In genomic region chr6:36340341-36340670, GRCh38 we compare ENCODE assay signal across 15 cellular contexts. TPM values are rescaled to one million over a fixed set of nuclear protein-coding genes. Genes with fewer than 3 reads are reported as not detected.
DNase-seq lines count a peak whose midpoint lies in the region; ATAC-seq, FAIRE-seq and TF ChIP-seq lines count a peak whose summit lies in the region.
"Had no signal": no experiment of that assay in that cellular context is flagged by ENCODE, and none has a peak within 500 bp of the region (broad histone marks: within the 10 kb centered on the region; RNA-seq: fewer than 3 reads in every experiment).

No MANE protein-coding gene starts in this region.

- TF ChIP-seq CTCF in SK-N-SH (IDR thresholded peaks at IDR 0.05) (no peak), astrocyte (IDR thresholded peaks at IDR 0.05; ENCODE audit: insufficient read depth, low read depth, low read length) (no peak), keratinocyte (optimal IDR thresholded peaks at IDR 0.05 in 1 of 3, IDR thresholded peaks at IDR 0.05 in 1 of 3, conservative IDR thresholded peaks at IDR 0.05 in 1 of 3; ENCODE audit: extremely low read depth in 1 of 3, insufficient read depth in 2 of 3, low read length in 3 of 3) (no peak), tibial artery (IDR thresholded peaks at IDR 0.05) (no peak), GM13977 (IDR thresholded peaks at IDR 0.05; ENCODE audit: extremely low read depth, insufficient read depth, missing control alignments) (no peak)

- H3K27ac Mint-ChIP-seq in astrocyte (ENCODE audit: unreplicated experiment), result no peak overlapping the region
- H3K27ac Mint-ChIP-seq in naive thymus-derived CD8-positive, alpha-beta T cell, result no peak overlapping the region
- H3K27ac Mint-ChIP-seq: activated naive CD4-positive, alpha-beta T cell treated with anti-CD3 and anti-CD28 coated beads, Interleukin-2, amount 50 U/mL, for 24 hours had no signal

- DNase-seq in SK-N-SH (no peak), astrocyte (ENCODE audit: low read depth) (peak; percentile 53), keratinocyte (ENCODE audit: low read depth, low spot score) (no peak), tibial artery (peak in 1 of 2 donors; percentile 57), GM13977 (ENCODE audit: low spot score) (no peak), mesenteric fat pad (ENCODE audit: low spot score) (no peak)
- no peak for DNase-seq in naive thymus-derived CD8-positive, alpha-beta T cell

- H4K20me1 ChIP-seq in SK-N-SH (ENCODE audit: insufficient read depth), result no peaks in the 10 kb centered on the region
- no peaks in the 10 kb centered on the region for H4K20me1 ChIP-seq in astrocyte (ENCODE audit: insufficient read depth, low read length)
- H4K20me1 ChIP-seq in keratinocyte (ENCODE audit: control insufficient read depth, extremely low read depth, insufficient read depth, low read length), result no peaks in the 10 kb centered on the region

- peaks cover 3% of the 10 kb centered on the region for H3K4me1 Mint-ChIP-seq in astrocyte (ENCODE audit: low read depth, unreplicated experiment)
- H3K4me1 Mint-ChIP-seq in naive thymus-derived CD8-positive, alpha-beta T cell, result peaks cover 7 to 13% (median 12%) of the 10 kb centered on the region in 4 donors

- ATAC-seq in SK-N-SH treated with all-trans-retinoic acid at 6 μM for 48 hours, result no peak
- ATAC-seq in naive thymus-derived CD8-positive, alpha-beta T cell, result no peak

- no peak overlapping the region for H3K4me3 Mint-ChIP-seq in astrocyte (ENCODE audit: unreplicated experiment)
- peak overlapping the region in 3 of 10 donors; percentile 68 to 83 (median 71) for H3K4me3 Mint-ChIP-seq in naive thymus-derived CD8-positive, alpha-beta T cell

- H3K79me2 ChIP-seq in SK-N-SH (ENCODE audit: insufficient read depth) (no peaks in the 10 kb centered on the region), astrocyte (ENCODE audit: insufficient read depth, low read length) (no peaks in the 10 kb centered on the region), keratinocyte (ENCODE audit: control insufficient read depth, insufficient read depth, low read length) (no peaks in the 10 kb centered on the region)

- H3K36me3 Mint-ChIP-seq in astrocyte (ENCODE audit: low read depth, unreplicated experiment), result no peaks in the 10 kb centered on the region
- H3K36me3 Mint-ChIP-seq in naive thymus-derived CD8-positive, alpha-beta T cell, result no peaks in the 10 kb centered on the region
- H3K36me3 Mint-ChIP-seq: activated naive CD4-positive, alpha-beta T cell treated with anti-CD3 and anti-CD28 coated beads, Interleukin-2, amount 50 U/mL, for 24 hours; CD4-positive, alpha-beta memory T cell had no signal

- CTCF ChIA-PET in SK-N-SH (lab: Yijun Ruan, JAX), result interaction anchor here (0.7 to 3.7 kb wide), 29 partner anchors 7 to 419 kb away, joined by 3 to 49 read pairs (median 5); no protein-coding TSS in a partner anchor

- TF ChIP-seq EP300 in SK-N-SH (IDR thresholded peaks at IDR 0.05; ENCODE audit: borderline replicate concordance in 1 of 2, low read depth in 1 of 2, low read length in 1 of 2), result no peak

- dilution Hi-C loops in keratinocyte (cut with MboI; ENCODE audit: extremely low pct_ligation_motif_present, low sequenced_read_pairs), result no loop called here

- H3K9ac ChIP-seq in SK-N-SH (no peak overlapping the region), astrocyte (ENCODE audit: low read length) (no peak overlapping the region), keratinocyte (ENCODE audit: control insufficient read depth, extremely low read depth, insufficient read depth, low read length) (no peak overlapping the region)

- no peaks in the 10 kb centered on the region for H3K9me3 Mint-ChIP-seq in astrocyte (ENCODE audit: unreplicated experiment)
- no peaks in the 10 kb centered on the region for H3K9me3 Mint-ChIP-seq in naive thymus-derived CD8-positive, alpha-beta T cell
- H3K9me3 Mint-ChIP-seq: activated naive CD4-positive, alpha-beta T cell treated with anti-CD3 and anti-CD28 coated beads, Interleukin-2, amount 50 U/mL, for 24 hours; CD4-positive, alpha-beta memory T cell had no signal

- H3K36me3 ChIP-seq in SK-N-SH (replicated peaks in 1 of 2; ENCODE audit: control insufficient read depth in 1 of 2, insufficient read depth in 2 of 2, low read length in 1 of 2) (no peaks in the 10 kb centered on the region), astrocyte (ENCODE audit: insufficient read depth, low read length) (no peaks in the 10 kb centered on the region), keratinocyte (ENCODE audit: control insufficient read depth in 2 of 2, extremely low read depth in 1 of 2, insufficient read depth in 2 of 2, low read length in 2 of 2) (no peaks in the 10 kb centered on the region), tibial artery (no peaks in the 10 kb centered on the region)
- H3K36me3 ChIP-seq: thyroid gland had no signal

- H3K9me2 ChIP-seq in SK-N-SH, result no peaks in the 10 kb centered on the region

- H2AFZ ChIP-seq in SK-N-SH (ENCODE audit: low read depth) (peak overlapping the region; percentile 84; the same call in 1 of the 2 replicates), astrocyte (ENCODE audit: low read depth, low read length) (peak overlapping the region; percentile 87), keratinocyte (ENCODE audit: control insufficient read depth, low read length) (no peak overlapping the region)

- 76% methylated on average over 13 of the region's 13 CpGs for WGBS in SK-N-SH (ENCODE audit: low lambda C conversion rate)

- H3K9me1 ChIP-seq in keratinocyte (ENCODE audit: control insufficient read depth, extremely low read depth, insufficient read depth, low read length), result no peaks in the 10 kb centered on the region

- no peaks in the 10 kb centered on the region; a peak in 1 of 4 replicates for H3K4me1 ChIP-seq in SK-N-SH (ENCODE audit: control insufficient read depth in 1 of 2, insufficient read depth in 2 of 2, low read depth in 1 of 2, low read length in 1 of 2)
- H3K4me1 ChIP-seq in astrocyte (ENCODE audit: insufficient read depth, low read length), result peaks cover 5% of the 10 kb centered on the region
- H3K4me1 ChIP-seq in keratinocyte (ENCODE audit: control insufficient read depth, extremely low read depth, insufficient read depth, low read length), result peaks cover 5% of the 10 kb centered on the region
- peaks cover 0 to 23% (median 5%) of the 10 kb centered on the region in 4 donors for H3K4me1 ChIP-seq in tibial artery
- H3K4me1 ChIP-seq: foreskin keratinocyte had no signal

- in situ Hi-C loops in GM13977 (cut with MboI; ENCODE audit: low pct_unique_long_range_greater_than_20kb, low sequenced_read_pairs, unreplicated experiment), result loop anchor here (10.0 kb wide), 1 partner anchor 216 kb away; no protein-coding TSS in a partner anchor

- FAIRE-seq in astrocyte (lab: Jason Lieb, UNC) (no peak), keratinocyte (lab: Jason Lieb, UNC) (no peak)
- FAIRE-seq: bronchial epithelial cell had no signal

- no peaks in the 10 kb centered on the region for H3F3A ChIP-seq in SK-N-SH (replicated peaks; ENCODE audit: insufficient read depth)

- intact Hi-C loops in tibial artery (cut with DNase I; ENCODE audit: low total_unique reads), result loop anchor here (2.0 kb wide), 1 partner anchor 20 kb away; no protein-coding TSS in a partner anchor

- no peak for TF ChIP-seq RAD21 in SK-N-SH (IDR thresholded peaks at IDR 0.05; ENCODE audit: low read length)

- H3K4me2 ChIP-seq in SK-N-SH (no peak overlapping the region), astrocyte (ENCODE audit: low read length) (peak overlapping the region; percentile 77), keratinocyte (ENCODE audit: control insufficient read depth, extremely low read depth, insufficient read depth, low read depth, low read length) (peak overlapping the region; percentile 86)

- peaks cover 46% of the 10 kb centered on the region for H3K27me3 Mint-ChIP-seq in astrocyte (ENCODE audit: low read depth, unreplicated experiment)
- H3K27me3 Mint-ChIP-seq in naive thymus-derived CD8-positive, alpha-beta T cell, result peaks cover 7 to 24% (median 12%) of the 10 kb centered on the region in 5 donors

- no peaks in the 10 kb centered on the region for H3K9me3 ChIP-seq in SK-N-SH
- H3K9me3 ChIP-seq in astrocyte (ENCODE audit: insufficient read depth, low read depth, low read length), result no peaks in the 10 kb centered on the region
- no peaks in the 10 kb centered on the region for H3K9me3 ChIP-seq in keratinocyte (ENCODE audit: control insufficient read depth, low read depth, low read length)
- H3K9me3 ChIP-seq in tibial artery, result no peaks in the 10 kb centered on the region
- H3K9me3 ChIP-seq: thyroid gland had no signal

- peaks cover 19% of the 10 kb centered on the region; the same call in 1 of the 2 replicates for H3K27me3 ChIP-seq in SK-N-SH (ENCODE audit: insufficient read depth)
- H3K27me3 ChIP-seq in astrocyte (ENCODE audit: insufficient read depth, low read length), result peaks cover 24% of the 10 kb centered on the region
- peaks cover 23% of the 10 kb centered on the region for H3K27me3 ChIP-seq in keratinocyte (ENCODE audit: control insufficient read depth, extremely low read depth, insufficient read depth, low read length)
- peaks cover 0 to 5% of the 10 kb centered on the region in 2 donors for H3K27me3 ChIP-seq in tibial artery
- H3K27me3 ChIP-seq: thyroid gland had no signal

- H3K27ac ChIP-seq in SK-N-SH (ENCODE audit: low read depth in 2 of 2, low read length in 1 of 2), result no peak overlapping the region
- H3K27ac ChIP-seq in astrocyte (ENCODE audit: low read depth, low read length), result no peak overlapping the region
- H3K27ac ChIP-seq in keratinocyte (ENCODE audit: control insufficient read depth, insufficient read depth, low read length), result no peak overlapping the region
- peak overlapping the region; percentile 34 to 52 for H3K27ac ChIP-seq in tibial artery
- H3K27ac ChIP-seq: foreskin keratinocyte had no signal

- H3K4me3 ChIP-seq in SK-N-SH (ENCODE audit: low read depth in 2 of 2, low read length in 1 of 2) (no peak overlapping the region; a peak in 1 of 4 replicates), astrocyte (ENCODE audit: insufficient read depth, low read depth, low read length) (no peak overlapping the region), keratinocyte (ENCODE audit: control insufficient read depth in 2 of 3, extremely low read depth in 1 of 3, insufficient read depth in 2 of 3, low read depth in 1 of 3, low read length in 3 of 3) (peak overlapping the region in 1 of 3 experiments; percentile 65), tibial artery (no peak overlapping the region)

- POLR2A ChIA-PET in SK-N-SH (lab: Yijun Ruan, JAX), result interaction anchor here (0.5 to 1.1 kb wide), 2 partner anchors 105 to 148 kb away, joined by 3 read pairs; no protein-coding TSS in a partner anchor
- POLR2A ChIA-PET in naive thymus-derived CD8-positive, alpha-beta T cell (lab: Charles Lee), result interaction anchor here (1.2 kb wide), 1 partner anchor 203 kb away, joined by 3 read pairs; no protein-coding TSS in a partner anchor

RNA-seq across cellular contexts. Expression of gene BNIP5, which starts 3.6 kb away (rescaled TPM):
- polyA plus RNA-seq in SK-N-SH (2012; rRNA removed) (not detected in 2 replicates), keratinocyte (not detected in 3 replicates)
- polyA plus RNA-seq in SK-N-SH (2012; cell fraction: cytosol; rRNA removed), result not detected in 2 replicates
- not detected in 2 replicates for polyA plus RNA-seq in SK-N-SH (2012; cell fraction: nucleus; rRNA removed)
- total RNA-seq in astrocyte (not detected in 2 replicates), mesenteric fat pad (not detected)
- not detected for polyA plus RNA-seq in keratinocyte (2011; ENCODE audit: low read depth)
- polyA plus RNA-seq in keratinocyte (2011; cell fraction: cytosol; rRNA removed), result not detected in 2 replicates
- not detected in 2 replicates for polyA plus RNA-seq in keratinocyte (2011; cell fraction: nucleus; rRNA removed)
- polyA plus RNA-seq in keratinocyte (2012; ENCODE audit: low replicate concordance), result 0.20 TPM in 1 of 2 replicates, not detected in the other
- not detected in 3 replicates for polyA minus RNA-seq in keratinocyte
- polyA minus RNA-seq in keratinocyte (2011; cell fraction: cytosol; rRNA and poly(A)+ RNA removed), result not detected
- polyA minus RNA-seq in keratinocyte (2011; cell fraction: nucleus; rRNA and poly(A)+ RNA removed), result not detected in 2 replicates
- not detected for total RNA-seq in naive thymus-derived CD8-positive, alpha-beta T cell
- not detected for polyA plus RNA-seq in naive thymus-derived CD8-positive, alpha-beta T cell
- total RNA-seq: bronchial epithelial cell; CD4-positive, alpha-beta memory T cell; foreskin keratinocyte; pulmonary artery endothelial cell; T-helper 1 cell treated with Interleukin-12 subunit alpha and Interleukin-12 subunit beta and Interleukin-4 antibody, amounts not matched to agents 30 ng/mL and 1 ng/mL, for 36 hours; thyroid gland had no signal
- polyA plus RNA-seq: CD4-positive, alpha-beta memory T cell; foreskin keratinocyte had no signal

RNA-seq across cellular contexts. Expression of gene ETV7, which starts 47.2 kb away (rescaled TPM):
- 0.31 and 0.39 TPM in 2 replicates for polyA plus RNA-seq in SK-N-SH (2012; rRNA removed)
- 0.12 and 0.29 TPM in 2 replicates for polyA plus RNA-seq in SK-N-SH (2012; cell fraction: cytosol; rRNA removed)
- 0.42 and 0.58 TPM in 2 replicates for polyA plus RNA-seq in SK-N-SH (2012; cell fraction: nucleus; rRNA removed)
- 1.9 and 2.4 TPM in 2 replicates for total RNA-seq in astrocyte
- 0.22 to 0.27 TPM (median 0.25 TPM) in 3 replicates for polyA plus RNA-seq in keratinocyte
- polyA plus RNA-seq in keratinocyte (2011; ENCODE audit: low read depth), result 0.30 TPM
- polyA plus RNA-seq in keratinocyte (2011; cell fraction: cytosol; rRNA removed), result 0.10 and 0.15 TPM in 2 replicates
- 0.12 and 0.19 TPM in 2 replicates for polyA plus RNA-seq in keratinocyte (2011; cell fraction: nucleus; rRNA removed)
- polyA plus RNA-seq in keratinocyte (2012; ENCODE audit: low replicate concordance), result 0.42 and 0.47 TPM in 2 replicates
- 0.40 to 0.98 TPM in 2 of 3 replicates, not detected in the other for polyA minus RNA-seq in keratinocyte
- not detected for polyA minus RNA-seq in keratinocyte (2011; cell fraction: cytosol; rRNA and poly(A)+ RNA removed)
- polyA minus RNA-seq in keratinocyte (2011; cell fraction: nucleus; rRNA and poly(A)+ RNA removed), result not detected in 2 replicates
- total RNA-seq in naive thymus-derived CD8-positive, alpha-beta T cell, result not detected
- under 1 TPM in 2 of 3 donors, not detected in 1; 0.60 to 0.70 TPM for polyA plus RNA-seq in naive thymus-derived CD8-positive, alpha-beta T cell
- 0.29 TPM for total RNA-seq in mesenteric fat pad
- total RNA-seq: bronchial epithelial cell had no signal

Comparison
In these comparisons a context has a peak if more than half of its experiments do, and no peak if none do; other contexts are left out.
1. H3K27ac ChIP-seq: peak in tibial artery (2 of 2); none in SK-N-SH (0 of 2), astrocyte (single experiment) and keratinocyte (single experiment).